8 cellular contexts compared by ENCODE assay signal in genomic region chr1:221712776-221713431, GRCh38. TPM values are rescaled to one million over a fixed set of nuclear protein-coding genes. Genes with fewer than 3 reads are reported as not detected.
DNase-seq lines count a peak whose midpoint lies in the region; ATAC-seq lines count a peak whose summit lies in the region.

No MANE protein-coding gene starts in this region.

- ATAC-seq in GM19397 (IDR thresholded peaks at IDR 0.05; ENCODE audit: unreplicated experiment) (peak; percentile 58), HG03460 (IDR thresholded peaks at IDR 0.05; ENCODE audit: unreplicated experiment) (peak; percentile 55)

- DNase-seq in AML-193 (lab: John Stamatoyannopoulos, UW) (peak; percentile 51 to 64), NCI-H2227 (lab: John Stamatoyannopoulos, UW; ENCODE audit: unreplicated experiment) (no peak), NCI-H1694 (lab: John Stamatoyannopoulos, UW) (no peak)
- peak; percentile 89 for DNase-seq in activated CD4-positive, alpha-beta memory T cell treated with anti-CD3 and anti-CD28 coated beads, Interleukin-2, amount 10 ng/mL, durations not matched to agents 7 days and 5 days
- peak; percentile 53 to 88 (median 71) for DNase-seq in stimulated activated naive CD4-positive, alpha-beta T cell (lab: John Stamatoyannopoulos, UW)

- H3K27me3 Mint-ChIP-seq in activated CD4-positive, alpha-beta memory T cell treated with anti-CD3 and anti-CD28 coated beads, Interleukin-2, amount 10 ng/mL, durations not matched to agents 7 days and 5 days, result no peaks in the 10 kb centered on the region

- CTCF ChIA-PET in activated CD4-positive, alpha-beta memory T cell treated with anti-CD3 and anti-CD28 coated beads, Interleukin-2, amount 10 ng/mL, durations not matched to agents 7 days and 5 days (lab: Charles Lee), result interaction anchor here (0.6 to 10.2 kb wide), 6 partner anchors 10 to 65 kb away, joined by 3 to 82 read pairs (median 4); partner anchors contain the start of gene DUSP10

- peak overlapping the region; percentile 62 for H3K4me3 Mint-ChIP-seq in activated CD4-positive, alpha-beta memory T cell treated with anti-CD3 and anti-CD28 coated beads, Interleukin-2, amount 10 ng/mL, durations not matched to agents 7 days and 5 days

- POLR2A ChIA-PET in activated CD4-positive, alpha-beta memory T cell treated with anti-CD3 and anti-CD28 coated beads, Interleukin-2, amount 10 ng/mL, durations not matched to agents 7 days and 5 days (lab: Charles Lee), result interaction anchor here (0.6 to 10.2 kb wide), 14 partner anchors 9 to 116 kb away, joined by 3 to 299 read pairs (median 6); partner anchors contain the start of gene DUSP10

- no peaks in the 10 kb centered on the region for H3K27me3 ChIP-seq in layer of hippocampus (ENCODE audit: control insufficient read depth, insufficient read depth, low read length)

- H3K27ac ChIP-seq in layer of hippocampus (ENCODE audit: low read depth, low read length), result peak overlapping the region; percentile 27

- peaks cover 86% of the 10 kb centered on the region for H3K4me1 Mint-ChIP-seq in activated CD4-positive, alpha-beta memory T cell treated with anti-CD3 and anti-CD28 coated beads, Interleukin-2, amount 10 ng/mL, durations not matched to agents 7 days and 5 days

- H3K27ac Mint-ChIP-seq in activated CD4-positive, alpha-beta memory T cell treated with anti-CD3 and anti-CD28 coated beads, Interleukin-2, amount 10 ng/mL, durations not matched to agents 7 days and 5 days, result peak overlapping the region; percentile 98

- H3K9me3 Mint-ChIP-seq in activated CD4-positive, alpha-beta memory T cell treated with anti-CD3 and anti-CD28 coated beads, Interleukin-2, amount 10 ng/mL, durations not matched to agents 7 days and 5 days, result peaks cover 5% of the 10 kb centered on the region

- peaks cover 52% of the 10 kb centered on the region for H3K36me3 Mint-ChIP-seq in activated CD4-positive, alpha-beta memory T cell treated with anti-CD3 and anti-CD28 coated beads, Interleukin-2, amount 10 ng/mL, durations not matched to agents 7 days and 5 days (ENCODE audit: low read depth)

RNA-seq across cellular contexts. Expression of gene DUSP10, which starts 29.0 kb away (rescaled TPM):
- total RNA-seq in activated CD4-positive, alpha-beta memory T cell treated with anti-CD3 and anti-CD28 coated beads, Interleukin-2, amount 10 ng/mL, durations not matched to agents 7 days and 5 days, result 10 to 100 TPM; 18.8 to 20.5 TPM

Comparison
In these comparisons a context has a peak if more than half of its experiments do, and no peak if none do; other contexts are left out.
1. DNase-seq: peak in AML-193 (2 of 2), activated CD4-positive, alpha-beta memory T cell treated with anti-CD3 and anti-CD28 coated beads, Interleukin-2, amount 10 ng/mL, durations not matched to agents 7 days and 5 days (single experiment) and stimulated activated naive CD4-positive, alpha-beta T cell (6 of 6); none in NCI-H2227 (single experiment) and NCI-H1694 (single experiment).